In the genomic region with DNA sequence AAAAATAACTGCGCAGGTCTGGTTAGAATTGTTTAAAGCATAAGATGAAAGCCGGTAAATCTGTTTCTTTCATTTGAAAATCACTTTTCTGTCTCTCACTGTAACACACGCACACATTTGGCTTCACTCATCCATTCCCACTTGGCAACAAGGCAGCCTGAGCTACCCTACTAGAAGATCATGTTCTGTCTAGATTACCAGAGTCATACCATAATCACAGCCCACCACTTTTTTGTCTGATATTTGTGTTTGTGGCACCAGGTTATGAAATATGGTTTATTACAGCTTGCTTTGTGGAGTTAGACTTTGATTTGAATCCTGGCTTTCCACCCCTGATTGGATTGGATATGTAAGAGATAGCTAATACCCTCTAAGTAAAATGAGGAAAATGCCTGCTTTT, we compare ENCODE assay signal across 1 cellular context.
TF ChIP-seq lines count a peak whose summit lies in the region.

No MANE protein-coding gene starts in this region.

TF ChIP-seq in A549, 52 proteins besides CTCF, POLR2A, EP300 and RAD21 (continued from another document):
- TF ChIP-seq, protein P1, sequence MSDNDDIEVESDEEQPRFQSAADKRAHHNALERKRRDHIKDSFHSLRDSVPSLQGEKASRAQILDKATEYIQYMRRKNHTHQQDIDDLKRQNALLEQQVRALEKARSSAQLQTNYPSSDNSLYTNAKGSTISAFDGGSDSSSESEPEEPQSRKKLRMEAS (IDR thresholded peaks at IDR 0.05) = no peak
- TF ChIP-seq, protein P2, sequence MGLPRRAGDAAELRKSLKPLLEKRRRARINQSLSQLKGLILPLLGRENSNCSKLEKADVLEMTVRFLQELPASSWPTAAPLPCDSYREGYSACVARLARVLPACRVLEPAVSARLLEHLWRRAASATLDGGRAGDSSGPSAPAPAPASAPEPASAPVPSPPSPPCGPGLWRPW (IDR thresholded peaks at IDR 0.05) = no peak
- TF ChIP-seq ZSCAN20 (CRISPR knock-in tag; IDR thresholded peaks at IDR 0.05) (no peak), SREBF2 (IDR thresholded peaks at IDR 0.05) (no peak), ZFP36 (IDR thresholded peaks at IDR 0.05; ENCODE audit: borderline replicate concordance, partially characterized antibody) (no peak)
